Comparison of ENCODE assay signal across 9 cellular contexts in the genomic region with DNA sequence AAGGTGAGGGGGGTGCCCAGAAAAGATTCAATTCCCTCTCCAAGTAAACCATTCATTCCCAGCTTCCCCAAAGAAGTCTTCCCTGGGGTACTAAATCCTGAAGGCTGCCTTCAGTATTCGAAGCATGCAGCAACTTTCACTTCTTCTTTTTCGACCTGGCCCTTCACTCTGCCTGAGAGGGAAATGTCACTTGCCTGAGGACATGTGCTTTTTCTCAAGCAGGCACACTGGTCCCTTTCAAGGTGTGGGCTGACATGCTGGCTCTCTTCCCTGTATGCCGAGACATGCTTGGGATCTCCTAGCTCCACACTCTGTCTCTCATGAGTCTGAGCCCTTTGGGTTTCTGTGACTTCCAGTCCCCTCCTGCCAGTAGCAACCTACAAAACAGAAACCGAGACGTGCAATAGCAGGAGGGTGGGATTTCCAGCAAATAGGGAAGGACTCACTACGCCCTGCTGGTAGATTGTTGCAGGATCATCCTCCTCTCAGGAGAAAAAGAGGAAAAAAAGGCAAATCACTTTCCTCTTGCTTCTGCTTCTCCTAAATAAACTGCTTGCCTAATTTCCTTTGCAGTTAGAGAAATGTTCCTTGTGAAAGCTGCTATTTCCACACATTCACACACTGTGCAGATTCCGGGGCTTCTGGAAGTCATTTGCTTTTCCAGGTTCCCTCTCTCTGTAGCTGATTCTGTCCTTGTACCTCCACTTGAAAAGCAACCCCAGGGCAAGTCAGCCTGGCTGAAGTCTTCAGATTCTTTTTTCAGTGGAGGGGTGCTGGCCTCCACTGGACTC. TPM values are rescaled to one million over a fixed set of nuclear protein-coding genes. Genes with fewer than 3 reads are reported as not detected.
DNase-seq lines count a peak whose midpoint lies in the region; ATAC-seq, FAIRE-seq and TF ChIP-seq lines count a peak whose summit lies in the region.
"Had no signal": no experiment of that assay in that cellular context is flagged by ENCODE, and none has a peak within 500 bp of the region (broad histone marks: within the 10 kb centered on the region; RNA-seq: fewer than 3 reads in every experiment).

No MANE protein-coding gene starts in this region.

- no peaks in the 10 kb centered on the region for H3K27me3 Mint-ChIP-seq in activated T-cell treated with anti-CD3 and anti-CD28 coated beads, Interleukin-2, amount 50 U/mL, for 4 hours (ENCODE audit: low read depth)

- H3K9ac ChIP-seq in parathyroid adenoma: no peak overlapping the region

- no peak overlapping the region for H3K4me3 ChIP-seq in parathyroid adenoma (ENCODE audit: low read depth, low read length)
- no peak overlapping the region for H3K4me3 ChIP-seq in transverse colon

- H3K9me3 ChIP-seq in parathyroid adenoma (ENCODE audit: control insufficient read depth, low read length): no peaks in the 10 kb centered on the region
- H3K9me3 ChIP-seq in transverse colon: no peaks in the 10 kb centered on the region

- no peak overlapping the region for H3K27ac ChIP-seq in parathyroid adenoma
- H3K27ac ChIP-seq in transverse colon: peak overlapping the region in 1 of 4 donors; percentile 12
- H3K27ac ChIP-seq: VCaP had no signal

- H3K36me3 ChIP-seq in parathyroid adenoma (ENCODE audit: control insufficient read depth, insufficient read depth, low read length): no peaks in the 10 kb centered on the region
- H3K36me3 ChIP-seq in transverse colon: no peaks in the 10 kb centered on the region

- in situ Hi-C loops in transverse colon (cut with MboI; ENCODE audit: low pct_ligation_motif_present in 1 of 4, low pct_unique_long_range_greater_than_20kb in 1 of 4, low sequenced_read_pairs in 3 of 4): loop anchor here in 3 of 4 donors (10.0 to 25.0 kb wide), 2 partner anchors 204 to 212 kb away; no protein-coding TSS in a partner anchor

- H3K4me3 Mint-ChIP-seq in activated T-cell treated with anti-CD3 and anti-CD28 coated beads, Interleukin-2, amount 50 U/mL, for 4 hours: peak overlapping the region; percentile 42

- H3K4me1 Mint-ChIP-seq in activated T-cell treated with anti-CD3 and anti-CD28 coated beads, Interleukin-2, amount 50 U/mL, for 4 hours (ENCODE audit: low read depth): peaks cover 30% of the 10 kb centered on the region

- H3K36me3 Mint-ChIP-seq in activated T-cell treated with anti-CD3 and anti-CD28 coated beads, Interleukin-2, amount 50 U/mL, for 4 hours (ENCODE audit: insufficient read depth): peaks cover under 1% of the 10 kb centered on the region

- FAIRE-seq in H54 (lab: Jason Lieb, UNC): no peak

- H3K4me1 ChIP-seq in parathyroid adenoma (no peaks in the 10 kb centered on the region), transverse colon (no peaks in the 10 kb centered on the region)

- no peak for ATAC-seq in activated T-cell treated with anti-CD3 and anti-CD28 coated beads, Interleukin-2, amount 50 U/mL, for 4 hours
- peak; percentile 80 for ATAC-seq in HG02973 (IDR thresholded peaks at IDR 0.05; ENCODE audit: unreplicated experiment)

- no peaks in the 10 kb centered on the region for H3K79me2 ChIP-seq in parathyroid adenoma

- no peak overlapping the region for H3K4me2 ChIP-seq in parathyroid adenoma (ENCODE audit: low read length)

- intact Hi-C loops in transverse colon (cut with DNase I; ENCODE audit: low total_unique reads) (loop anchor here (10.0 kb wide), 1 partner anchor 322 kb away; a partner anchor contains a TSS), posterior vena cava (cut with DNase I) (no loop called here)

- H2AFZ ChIP-seq in parathyroid adenoma: peak overlapping the region; percentile 24

- TF ChIP-seq CTCF in parathyroid adenoma (IDR thresholded peaks at IDR 0.05): no peak
- no peak for TF ChIP-seq CTCF in transverse colon (IDR thresholded peaks at IDR 0.05)

- H3K27me3 ChIP-seq in parathyroid adenoma (ENCODE audit: control insufficient read depth, insufficient read depth, low read length) (no peaks in the 10 kb centered on the region), transverse colon (no peaks in the 10 kb centered on the region)

- TF ChIP-seq EP300 in transverse colon (IDR thresholded peaks at IDR 0.05; ENCODE audit: low read depth): no peak

- H3K9me3 Mint-ChIP-seq in activated T-cell treated with anti-CD3 and anti-CD28 coated beads, Interleukin-2, amount 50 U/mL, for 4 hours: no peaks in the 10 kb centered on the region

- 61 to 72% methylated on average over 4 to 7 of the region's 7 CpGs for WGBS in transverse colon (ENCODE audit: low coverage in 1 of 2), 2 donors

- no peak for TF ChIP-seq POLR2A in transverse colon (IDR thresholded peaks at IDR 0.05)
- TF ChIP-seq POLR2A in H54 (IDR thresholded peaks at IDR 0.05; ENCODE audit: low read depth, low read length): no peak

- DNase-seq in activated T-cell treated with anti-CD3 and anti-CD28 coated beads, Interleukin-2, amount 50 U/mL, for 4 hours: no peak
- no peak for DNase-seq in activated T-cell treated with anti-CD3 and anti-CD28 coated beads, Interleukin-2, amount 50 U/mL, for 48 hours
- peak; percentile 91 for DNase-seq in SIG-M5 treated with dmso at 0.1 percent for 504 hours (lab: John Stamatoyannopoulos, UW; ENCODE audit: unreplicated experiment)
- no peak for DNase-seq in transverse colon
- DNase-seq in posterior vena cava (ENCODE audit: low spot score): no peak
- no peak for DNase-seq in H54 (ENCODE audit: insufficient read length, low spot score)

RNA-seq across cellular contexts. Expression of a gene that starts 33.4 kb away (rescaled TPM):
- 10 to 100 TPM; 27.9 to 40.7 (median 35.1) TPM for total RNA-seq in activated T-cell treated with anti-CD3 and anti-CD28 coated beads, Interleukin-2, amount 50 U/mL, for 4 hours
- total RNA-seq in transverse colon (1 to 10 TPM in 3 of 4 donors, under 1 TPM in 1; 0.80 to 6.2 (median 3.6) TPM), posterior vena cava (1 to 10 TPM; 4.4 to 8.3 TPM)
